In the genomic region with DNA sequence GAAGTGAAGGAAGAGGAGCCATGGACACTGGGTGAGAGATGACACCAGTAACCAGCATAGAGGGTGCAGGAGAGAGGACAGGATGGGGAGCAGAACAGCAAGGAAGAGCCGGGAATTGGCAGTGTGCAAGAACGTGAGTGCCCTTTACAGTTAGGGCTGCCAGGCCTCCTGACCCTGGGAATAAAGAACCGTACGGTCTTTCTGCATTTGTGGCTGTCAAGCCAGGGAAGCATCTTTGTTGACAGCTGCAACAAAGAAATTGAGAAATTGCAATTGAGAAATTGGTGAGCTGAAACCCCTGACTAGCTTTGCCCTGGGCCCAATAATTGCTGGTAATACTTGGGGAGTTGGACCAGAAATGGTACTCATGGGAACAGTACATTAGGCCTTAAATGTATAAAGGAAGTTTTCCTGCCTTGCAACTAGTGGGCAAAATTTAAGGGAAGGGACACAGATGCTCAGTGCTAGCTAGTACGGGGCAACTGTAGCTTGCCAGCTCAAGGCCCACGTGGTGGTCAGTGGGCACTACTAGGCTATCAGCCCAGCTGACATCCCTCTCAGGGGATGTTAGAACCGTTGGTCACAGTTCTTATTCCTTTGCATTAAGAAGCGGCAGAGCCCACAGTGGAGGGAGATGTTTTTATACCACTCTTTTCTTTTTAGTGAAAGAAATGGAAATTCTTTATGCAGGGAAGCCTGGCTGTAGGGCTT, we compare ENCODE assay signal across 30 cellular contexts.
"Had no signal": no experiment of that assay in that cellular context is flagged by ENCODE, and none has a peak within 500 bp of the region (broad histone marks: within the 10 kb centered on the region; RNA-seq: fewer than 3 reads in every experiment).

No MANE protein-coding gene starts in this region.

- H3K9ac ChIP-seq: SK-N-SH had no signal

- H3K36me3 ChIP-seq: cardiac muscle cell had no signal

- H3K27me3 ChIP-seq: brain microvascular endothelial cell, cardiac muscle cell, MG63, Peyer's patch, SJCRH30 had no signal

- H3K9me3 Mint-ChIP-seq: activated naive CD8-positive, alpha-beta T cell treated with anti-CD3 and anti-CD28 coated beads, Interleukin-2, amount 50 U/mL, for 24 hours; activated T-helper 1 cell treated with anti-CD3 and anti-CD28 coated beads, Interleukin-12 subunit alpha, Interleukin-12 subunit beta, Interleukin-2, Interleukin-4 antibody, amounts not matched to agents 30 ng/mL and 10 ng/mL and 1 ng/mL, durations not matched to agents 14 hours and 24 hours and 36 hours had no signal

- DNase-seq: activated CD4-positive, alpha-beta T cell treated with anti-CD3 and anti-CD28 coated beads for 36 hours; activated CD4-positive, alpha-beta T cell treated with anti-CD3 and anti-CD28 coated beads, Interleukin-2, amount 50 U/mL, for 4 hours; activated CD8-positive, alpha-beta memory T cell treated with anti-CD3 and anti-CD28 coated beads, Interleukin-2, amount 50 U/mL, for 48 hours; activated CD8-positive, alpha-beta T cell treated with anti-CD3 and anti-CD28 coated beads, Interleukin-2, amount 10 ng/mL, durations not matched to agents 7 days and 5 days; activated effector memory CD4-positive, alpha-beta T cell treated with anti-CD3 and anti-CD28 coated beads, Interleukin-2, amount 50 U/mL, for 16 hours; activated naive CD4-positive, alpha-beta T cell treated with Interleukin-2 at 50 U/mL for 16 hours; activated naive CD8-positive, alpha-beta T cell treated with anti-CD3 and anti-CD28 coated beads, Interleukin-2, amount 50 U/mL, for 24 hours; activated T-cell treated with anti-CD3 and anti-CD28 coated beads, Interleukin-2, amount 50 U/mL, for 1 hour; amniotic stem cell; brain microvascular endothelial cell; cerebellar nuclear complex; MG63; MV-4-11; NCI-H1105; NCI-H1436; NCI-H1694 treated with DMSO at 0.1 percent for 48 hours; NCI-H2029 treated with DMSO at 0.1 percent for 48 hours; NCI-H345; NCI-H510A; NCI-H69; NK-92 treated with Interleukin-12 subunit alpha and Interleukin-12 subunit beta, amount 100 ng/mL, for 24 hours; OCI-M1; Peyer's patch; Right ventricle myocardium superior; SJCRH30; SK-N-SH had no signal

- H3K4me1 ChIP-seq: Peyer's patch, SJCRH30 had no signal

- H3K9me3 ChIP-seq: MG63, Peyer's patch, SJCRH30, SK-N-SH had no signal

- H3K27ac Mint-ChIP-seq: activated CD8-positive, alpha-beta T cell treated with anti-CD3 and anti-CD28 coated beads, Interleukin-2, amount 10 ng/mL, durations not matched to agents 7 days and 5 days; activated T-helper 1 cell treated with anti-CD3 and anti-CD28 coated beads, Interleukin-12 subunit alpha, Interleukin-12 subunit beta, Interleukin-2, Interleukin-4 antibody, amounts not matched to agents 30 ng/mL and 10 ng/mL and 1 ng/mL, durations not matched to agents 14 hours and 24 hours and 36 hours had no signal

- ATAC-seq: activated CD8-positive, alpha-beta T cell treated with anti-CD3 and anti-CD28 coated beads, Interleukin-2, amount 10 ng/mL, durations not matched to agents 7 days and 5 days had no signal

- H3K4me3 ChIP-seq: cardiac muscle cell, MG63, Peyer's patch, SJCRH30 had no signal

- H3K4me3 Mint-ChIP-seq: activated CD4-positive, alpha-beta T cell treated with anti-CD3 and anti-CD28 coated beads for 36 hours; activated CD8-positive, alpha-beta T cell treated with anti-CD3 and anti-CD28 coated beads, Interleukin-2, amount 10 ng/mL, durations not matched to agents 7 days and 5 days; activated naive CD8-positive, alpha-beta T cell treated with anti-CD3 and anti-CD28 coated beads, Interleukin-2, amount 50 U/mL, for 24 hours; activated T-helper 1 cell treated with anti-CD3 and anti-CD28 coated beads, Interleukin-12 subunit alpha, Interleukin-12 subunit beta, Interleukin-2, Interleukin-4 antibody, amounts not matched to agents 30 ng/mL and 10 ng/mL and 1 ng/mL, durations not matched to agents 14 hours and 24 hours and 36 hours had no signal

- H3K4me2 ChIP-seq: SK-N-SH had no signal

- H3K27ac ChIP-seq: brain microvascular endothelial cell, cardiac muscle cell, Peyer's patch, RWPE1, SJCRH30, VCaP had no signal

- H3K27me3 Mint-ChIP-seq: activated CD4-positive, alpha-beta T cell treated with anti-CD3 and anti-CD28 coated beads for 36 hours; activated naive CD8-positive, alpha-beta T cell treated with anti-CD3 and anti-CD28 coated beads, Interleukin-2, amount 50 U/mL, for 24 hours had no signal
